ENCODE assay signal across 1 cellular context in genomic region chr1:26126321-26127084, GRCh38.
A peak's percentile ranks its signal among the peaks of the same experiment; 100 is the strongest.
TF ChIP-seq lines count a peak whose summit lies in the region.

No MANE protein-coding gene starts in this region.

TF ChIP-seq in HEK293, 187 proteins besides CTCF, POLR2A, EP300 and RAD21 (continued from another document and continues in another):
- no peak for TF ChIP-seq ZNF157 (tag by site-specific recombination; IDR thresholded peaks at IDR 0.05)
- TF ChIP-seq ZNF311 (tag by site-specific recombination; IDR thresholded peaks at IDR 0.05; ENCODE audit: borderline replicate concordance): no peak
- TF ChIP-seq OVOL3 (tag by site-specific recombination; IDR thresholded peaks at IDR 0.05): no peak
- TF ChIP-seq ATF2 (tag by site-specific recombination; IDR thresholded peaks at IDR 0.05; ENCODE audit: low read depth): 0 out of 2 replicates have a peak, but pooled peaks have one; percentile 41
- no peak for TF ChIP-seq ZSCAN23 (tag by site-specific recombination; IDR thresholded peaks at IDR 0.05)
- TF ChIP-seq PRDM2 (tag by site-specific recombination; IDR thresholded peaks at IDR 0.05; ENCODE audit: borderline replicate concordance): no peak
- no peak for TF ChIP-seq ZNF324 (tag by site-specific recombination; IDR thresholded peaks at IDR 0.05)
- no peak for TF ChIP-seq ZNF791 (tag by site-specific recombination; IDR thresholded peaks at IDR 0.05)
- TF ChIP-seq ZNF664 (tag by site-specific recombination; IDR thresholded peaks at IDR 0.05): no peak
- TF ChIP-seq ZFHX2 (tag by site-specific recombination; conservative IDR thresholded peaks at IDR 0.05): no peak; the same call in 1 of the 2 replicates
- no peak for TF ChIP-seq ZNF658 (tag by site-specific recombination; IDR thresholded peaks at IDR 0.05)
- no peak for TF ChIP-seq ZNF544 (tag by site-specific recombination; IDR thresholded peaks at IDR 0.05)
- no peak for TF ChIP-seq ZNF10 (tag by site-specific recombination; IDR thresholded peaks at IDR 0.05)
- TF ChIP-seq ZFP3 (tag by site-specific recombination; IDR thresholded peaks at IDR 0.05; ENCODE audit: low read depth): no peak
- no peak for TF ChIP-seq KLF16 (tag by site-specific recombination; IDR thresholded peaks at IDR 0.05)
- TF ChIP-seq YY1 (tag by site-specific recombination; IDR thresholded peaks at IDR 0.05): no peak
- TF ChIP-seq ZNF707 (tag by site-specific recombination; IDR thresholded peaks at IDR 0.05): no peak
- TF ChIP-seq MZF1 (tag by site-specific recombination; IDR thresholded peaks at IDR 0.05; ENCODE audit: borderline replicate concordance): no peak; the same call in 1 of the 2 replicates
- TF ChIP-seq ZFP69B (tag by site-specific recombination; IDR thresholded peaks at IDR 0.05): no peak
- no peak for TF ChIP-seq PATZ1 (tag by site-specific recombination; IDR thresholded peaks at IDR 0.05)
- no peak for TF ChIP-seq ZNF792 (tag by site-specific recombination; IDR thresholded peaks at IDR 0.05)
- TF ChIP-seq SP3 (tag by site-specific recombination; IDR thresholded peaks at IDR 0.05): 0 out of 2 replicates have a peak, but pooled peaks have one; percentile 35
- TF ChIP-seq ZNF501 (tag by site-specific recombination; IDR thresholded peaks at IDR 0.05): no peak
- TF ChIP-seq ZNF133 (tag by site-specific recombination; IDR thresholded peaks at IDR 0.05): no peak
- TF ChIP-seq ZNF529 (tag by site-specific recombination; IDR thresholded peaks at IDR 0.05; ENCODE audit: insufficient replicate concordance): no peak
- no peak for TF ChIP-seq ZNF785 (tag by site-specific recombination; IDR thresholded peaks at IDR 0.05)
- TF ChIP-seq ZNF624 (tag by site-specific recombination; IDR thresholded peaks at IDR 0.05): no peak
- no peak for TF ChIP-seq HOXC10 (CRISPR knock-in tag; IDR thresholded peaks at IDR 0.05)
- TF ChIP-seq ZNF211 (tag by site-specific recombination; IDR thresholded peaks at IDR 0.05; ENCODE audit: low read depth): no peak
- no peak for TF ChIP-seq GLI2 (tag by site-specific recombination; IDR thresholded peaks at IDR 0.05; ENCODE audit: borderline replicate concordance, low read depth)
- TF ChIP-seq ZNF398 (tag by site-specific recombination; IDR thresholded peaks at IDR 0.05): no peak
- no peak for TF ChIP-seq HOXD13 (CRISPR knock-in tag; IDR thresholded peaks at IDR 0.05; ENCODE audit: borderline replicate concordance)
- TF ChIP-seq ZNF596 (tag by site-specific recombination; IDR thresholded peaks at IDR 0.05): no peak
- no peak for TF ChIP-seq ZNF677 (tag by site-specific recombination; IDR thresholded peaks at IDR 0.05)
- TF ChIP-seq ZNF292 (tag by site-specific recombination; IDR thresholded peaks at IDR 0.05; ENCODE audit: borderline replicate concordance, low read depth): no peak
- TF ChIP-seq ZNF645 (tag by site-specific recombination; IDR thresholded peaks at IDR 0.05): no peak
- TF ChIP-seq REPIN1 (tag by site-specific recombination; IDR thresholded peaks at IDR 0.05; ENCODE audit: low read depth): no peak
- no peak for TF ChIP-seq ZNF248 (tag by site-specific recombination; IDR thresholded peaks at IDR 0.05)
- peak; percentile 69; the same call in 1 of the 2 replicates for TF ChIP-seq SP7 (tag by site-specific recombination; IDR thresholded peaks at IDR 0.05)
- TF ChIP-seq ZNF518A (tag by site-specific recombination; conservative IDR thresholded peaks at IDR 0.05; ENCODE audit: low read depth): no peak
- TF ChIP-seq ZNF155 (tag by site-specific recombination; IDR thresholded peaks at IDR 0.05): no peak
- no peak for TF ChIP-seq ZNF266 (tag by site-specific recombination; IDR thresholded peaks at IDR 0.05; ENCODE audit: low read depth)
- no peak; the same call in 1 of the 2 replicates for TF ChIP-seq ZNF350 (tag by site-specific recombination; IDR thresholded peaks at IDR 0.05)
- no peak for TF ChIP-seq ZSCAN5A (tag by site-specific recombination; IDR thresholded peaks at IDR 0.05)
